ENCODE assay signal across 21 cellular contexts in the genomic region with DNA sequence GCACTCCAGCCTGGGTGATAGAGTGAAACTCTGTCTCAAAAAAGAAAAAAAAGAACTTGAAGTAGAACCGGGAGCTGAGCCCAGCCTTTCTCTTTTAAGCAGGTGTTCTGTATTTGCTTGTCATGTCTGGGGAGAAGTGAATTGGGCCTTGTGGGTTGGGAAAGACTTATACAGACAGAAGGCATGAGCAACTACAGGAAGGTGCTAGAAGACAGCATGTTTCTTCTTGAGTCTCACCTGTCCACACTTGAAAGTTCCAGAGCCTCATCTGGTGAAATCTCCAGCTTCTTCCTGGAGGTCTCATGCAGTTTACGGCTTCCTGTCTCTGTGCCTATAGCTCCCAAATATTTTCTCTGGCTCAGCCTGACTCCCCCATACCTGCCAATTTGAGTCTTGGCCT. TPM values are rescaled to one million over a fixed set of nuclear protein-coding genes. Genes with fewer than 3 reads are reported as not detected.
DNase-seq lines count a peak whose midpoint lies in the region; ATAC-seq and TF ChIP-seq lines count a peak whose summit lies in the region.
"Had no signal": no experiment of that assay in that cellular context is flagged by ENCODE, and none has a peak within 500 bp of the region (broad histone marks: within the 10 kb centered on the region; RNA-seq: fewer than 3 reads in every experiment).

No MANE protein-coding gene starts in this region.

- H3K27ac ChIP-seq in mammary epithelial cell (ENCODE audit: insufficient read depth, low read depth, low read length): no peak overlapping the region
- no peak overlapping the region for H3K27ac ChIP-seq in breast epithelium
- H3K27ac ChIP-seq: heart right ventricle, parathyroid adenoma, sigmoid colon, SJCRH30, transverse colon had no signal

- in situ Hi-C loops in mammary epithelial cell (cut with MboI; ENCODE audit: low sequenced_read_pairs in 2 of 2): no loop called here

- H3K79me2 ChIP-seq in mammary epithelial cell (ENCODE audit: insufficient read depth, low read length): peaks cover 69% of the 10 kb centered on the region

- ATAC-seq in WTC11: no peak
- no peak for ATAC-seq in HG03469 (IDR thresholded peaks at IDR 0.05; ENCODE audit: unreplicated experiment)
- no peak for ATAC-seq in HG03097 (IDR thresholded peaks at IDR 0.05; ENCODE audit: low FRiP score, unreplicated experiment)
- ATAC-seq: heart right ventricle had no signal

- H3K36me3 ChIP-seq in mammary epithelial cell (ENCODE audit: insufficient read depth, low read length) (peaks cover 12% of the 10 kb centered on the region), breast epithelium (no peaks in the 10 kb centered on the region)

- H2AFZ ChIP-seq in mammary epithelial cell (ENCODE audit: low read depth, low read length): no peak overlapping the region
- H2AFZ ChIP-seq: parathyroid adenoma had no signal

- no peak overlapping the region for H3K4me2 ChIP-seq in mammary epithelial cell (ENCODE audit: insufficient read depth, low read depth, low read length)

- no TSS peak for BruUV-seq in mammary epithelial cell (replicated peaks; lab: Mats Ljungman, UMichigan)

- POLR2A ChIA-PET in WTC11 (lab: Charles Lee): no interaction called here

- peaks cover 23% of the 10 kb centered on the region for H3K36me3 Mint-ChIP-seq in WTC11

- H3K9me3 ChIP-seq in mammary epithelial cell (replicated peaks; ENCODE audit: insufficient read depth, low read length) (no peaks in the 10 kb centered on the region), breast epithelium (no peaks in the 10 kb centered on the region)
- H3K9me3 ChIP-seq: heart right ventricle, sigmoid colon, transverse colon had no signal

- peaks cover 8% of the 10 kb centered on the region; the same call in 1 of the 2 replicates for H3K4me1 Mint-ChIP-seq in WTC11

- H3K27me3 ChIP-seq in mammary epithelial cell (ENCODE audit: insufficient read depth, low read length): no peaks in the 10 kb centered on the region
- no peaks in the 10 kb centered on the region for H3K27me3 ChIP-seq in breast epithelium
- H3K27me3 ChIP-seq: heart right ventricle, sigmoid colon, SJCRH30, transverse colon had no signal

- H3K4me3 ChIP-seq in mammary epithelial cell (replicated peaks in 1 of 3; ENCODE audit: insufficient read depth in 1 of 3, low read depth in 2 of 3, low read length in 3 of 3): no peak overlapping the region
- H3K4me3 ChIP-seq in breast epithelium: no peak overlapping the region
- H3K4me3 ChIP-seq in epithelial cell of esophagus (ENCODE audit: low read length): no peak overlapping the region
- H3K4me3 ChIP-seq: heart right ventricle, lung, sigmoid colon, SJCRH30, transverse colon had no signal

- dilution Hi-C loops in mammary epithelial cell (cut with HindIII; ENCODE audit: low sequenced_read_pairs): loop anchor here (10.0 kb wide), 1 partner anchor 102 kb away; no protein-coding TSS in a partner anchor

- H4K20me1 ChIP-seq in mammary epithelial cell (ENCODE audit: insufficient read depth, low read length): no peaks in the 10 kb centered on the region

- 0 out of 2 replicates have a peak overlapping the region, but pooled peaks have one; percentile 27 for H3K27ac Mint-ChIP-seq in WTC11

- H3K9ac ChIP-seq in mammary epithelial cell (ENCODE audit: insufficient read depth, low read length): no peak overlapping the region
- H3K9ac ChIP-seq: parathyroid adenoma had no signal

- H3K4me1 ChIP-seq in mammary epithelial cell (ENCODE audit: insufficient read depth, low read length): peaks cover 9% of the 10 kb centered on the region
- H3K4me1 ChIP-seq in breast epithelium: peaks cover 7 to 13% of the 10 kb centered on the region in 2 donors
- H3K4me1 ChIP-seq: parathyroid adenoma, SJCRH30 had no signal

- H3K4me3 Mint-ChIP-seq in WTC11: no peak overlapping the region

- WGBS in mammary epithelial cell (ENCODE audit: low coverage, missing lambda C conversion rate): 78% methylated on average over 2 of the region's 2 CpGs

- H3K9me3 Mint-ChIP-seq in WTC11: peaks cover 4% of the 10 kb centered on the region; the same call in 1 of the 2 replicates

- no peak for TF ChIP-seq CTCF in mammary epithelial cell (conservative IDR thresholded peaks at IDR 0.05 in 1 of 2, IDR thresholded peaks at IDR 0.05 in 1 of 2; ENCODE audit: extremely low read depth in 1 of 2, insufficient read depth in 1 of 2, low read depth in 1 of 2, low read length in 2 of 2)
- no peak for TF ChIP-seq CTCF in breast epithelium (IDR thresholded peaks at IDR 0.05)
- no peak for TF ChIP-seq CTCF in WTC11 (IDR thresholded peaks at IDR 0.05)
- no peak for TF ChIP-seq CTCF in epithelial cell of esophagus (IDR thresholded peaks at IDR 0.05; ENCODE audit: insufficient read depth, low read depth, low read length, missing control alignments)

- no peak for TF ChIP-seq POLR2A in breast epithelium (IDR thresholded peaks at IDR 0.05)

- CTCF ChIA-PET in mammary epithelial cell (lab: Charles Lee; ENCODE audit: low non-redundant PET): no interaction called here
- CTCF ChIA-PET in WTC11 (lab: Charles Lee): interaction anchor here (1.1 to 1.6 kb wide), 2 partner anchors 74 to 298 kb away, joined by 3 to 5 read pairs; no protein-coding TSS in a partner anchor

- no peaks in the 10 kb centered on the region for H3K27me3 Mint-ChIP-seq in WTC11 (ENCODE audit: low read depth)

- peak; percentile 58 for DNase-seq in mammary epithelial cell
- DNase-seq in breast epithelium (ENCODE audit: low spot score in 2 of 2): no peak
- no peak for DNase-seq in WTC11 (ENCODE audit: low spot score)
- DNase-seq in epithelial cell of esophagus (ENCODE audit: low read depth): peak; percentile 95
- no peak for DNase-seq in NCI-H146 treated with DMSO at 0.1 percent for 48 hours (lab: John Stamatoyannopoulos, UW; ENCODE audit: unreplicated experiment)
- no peak for DNase-seq in NCI-H187 treated with DMSO at 0.1 percent for 48 hours (lab: John Stamatoyannopoulos, UW)
- DNase-seq: activated CD8-positive, alpha-beta memory T cell treated with anti-CD3 and anti-CD28 coated beads, Interleukin-2, amount 50 U/mL, for 48 hours; central memory CD4-positive, alpha-beta T cell; heart right ventricle; Karpas-422; NCI-H1105 treated with DMSO at 0.1 percent for 48 hours; NCI-H2171; NCI-H748 treated with DMSO at 0.1 percent for 48 hours; sigmoid colon; SJCRH30; stimulated activated naive CD4-positive, alpha-beta T cell treated with Interleukin-2 at 50 U/mL for 16 hours; transverse colon had no signal

- intact Hi-C loops in mammary epithelial cell (cut with micrococcal nuclease) (no loop called here), breast epithelium (cut with DNase I; ENCODE audit: low total_unique reads) (loop anchor here (1.0 kb wide), 1 partner anchor 11 kb away; no protein-coding TSS in a partner anchor)

TF ChIP-seq in WTC11, 78 proteins besides CTCF, POLR2A, EP300 and RAD21 (continues in another document):
- TF ChIP-seq, protein P1, sequence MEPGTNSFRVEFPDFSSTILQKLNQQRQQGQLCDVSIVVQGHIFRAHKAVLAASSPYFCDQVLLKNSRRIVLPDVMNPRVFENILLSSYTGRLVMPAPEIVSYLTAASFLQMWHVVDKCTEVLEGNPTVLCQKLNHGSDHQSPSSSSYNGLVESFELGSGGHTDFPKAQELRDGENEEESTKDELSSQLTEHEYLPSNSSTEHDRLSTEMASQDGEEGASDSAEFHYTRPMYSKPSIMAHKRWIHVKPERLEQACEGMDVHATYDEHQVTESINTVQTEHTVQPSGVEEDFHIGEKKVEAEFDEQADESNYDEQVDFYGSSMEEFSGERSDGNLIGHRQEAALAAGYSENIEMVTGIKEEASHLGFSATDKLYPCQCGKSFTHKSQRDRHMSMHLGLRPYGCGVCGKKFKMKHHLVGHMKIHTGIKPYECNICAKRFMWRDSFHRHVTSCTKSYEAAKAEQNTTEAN (CRISPR knock-in tag; IDR thresholded peaks at IDR 0.05): no peak
- TF ChIP-seq ZNF396 (CRISPR knock-in tag; IDR thresholded peaks at IDR 0.05; ENCODE audit: borderline replicate concordance): no peak
- TF ChIP-seq, protein P2, sequence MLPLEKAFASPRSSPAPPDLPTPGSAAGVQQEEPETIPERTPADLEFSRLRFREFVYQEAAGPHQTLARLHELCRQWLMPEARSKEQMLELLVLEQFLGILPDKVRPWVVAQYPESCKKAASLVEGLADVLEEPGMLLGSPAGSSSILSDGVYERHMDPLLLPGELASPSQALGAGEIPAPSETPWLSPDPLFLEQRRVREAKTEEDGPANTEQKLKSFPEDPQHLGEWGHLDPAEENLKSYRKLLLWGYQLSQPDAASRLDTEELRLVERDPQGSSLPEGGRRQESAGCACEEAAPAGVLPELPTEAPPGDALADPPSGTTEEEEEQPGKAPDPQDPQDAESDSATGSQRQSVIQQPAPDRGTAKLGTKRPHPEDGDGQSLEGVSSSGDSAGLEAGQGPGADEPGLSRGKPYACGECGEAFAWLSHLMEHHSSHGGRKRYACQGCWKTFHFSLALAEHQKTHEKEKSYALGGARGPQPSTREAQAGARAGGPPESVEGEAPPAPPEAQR (CRISPR knock-in tag; IDR thresholded peaks at IDR 0.05): no peak
- TF ChIP-seq JUN (CRISPR knock-in tag; IDR thresholded peaks at IDR 0.05): no peak
- no peak for TF ChIP-seq RELA (CRISPR knock-in tag; IDR thresholded peaks at IDR 0.05; ENCODE audit: borderline replicate concordance)

RNA-seq across cellular contexts. Expression of a gene that starts 2.5 kb away (rescaled TPM):
- total RNA-seq in mammary epithelial cell: 10 to 100 TPM; 51.2 to 56.4 TPM
- polyA plus RNA-seq in mammary epithelial cell: 40.5 TPM
- 71.0 TPM for polyA minus RNA-seq in mammary epithelial cell
- total RNA-seq in breast epithelium: 10 to 100 TPM; 20.2 to 38.0 (median 22.8) TPM
- total RNA-seq in WTC11 (2021): 76.8 to 89.7 TPM (median 81.0 TPM) in 3 replicates

RNA-seq across cellular contexts. Expression of a gene that starts 25.7 kb away (rescaled TPM):
- 10 to 100 TPM; 11.3 to 27.2 TPM for total RNA-seq in mammary epithelial cell
- 22.1 TPM for polyA plus RNA-seq in mammary epithelial cell
- polyA minus RNA-seq in mammary epithelial cell: 34.6 TPM
- total RNA-seq in breast epithelium: 10 to 100 TPM; 29.0 to 50.9 (median 31.8) TPM
- total RNA-seq in WTC11 (2021): 12.0 to 13.2 TPM (median 12.6 TPM) in 3 replicates

RNA-seq across cellular contexts. Expression of a gene that starts 26.0 kb away (rescaled TPM):
- total RNA-seq in mammary epithelial cell (10 to 100 TPM; 13.7 to 67.7 TPM), breast epithelium (10 to 100 TPM; 36.5 to 51.5 (median 43.5) TPM), WTC11 (2021) (120 to 144 TPM (median 126 TPM) in 3 replicates)
- 26.8 TPM for polyA plus RNA-seq in mammary epithelial cell
- polyA minus RNA-seq in mammary epithelial cell: 114 TPM

RNA-seq across cellular contexts. Expression of a gene that starts 48.5 kb away (rescaled TPM):
- total RNA-seq in mammary epithelial cell (100 to 1,000 TPM in 1 of 2 donors, 10 to 100 TPM in 1; 90.9 to 163 TPM), breast epithelium (10 to 100 TPM; 64.2 to 75.4 (median 73.5) TPM), WTC11 (2021) (50.3 to 63.8 TPM (median 50.6 TPM) in 3 replicates)
- polyA plus RNA-seq in mammary epithelial cell: 77.7 TPM
- polyA minus RNA-seq in mammary epithelial cell: 235 TPM

Comparison
In these comparisons a context has a peak if more than half of its experiments do, and no peak if none do; other contexts are left out.
1. DNase-seq: peak in mammary epithelial cell (single experiment) and epithelial cell of esophagus (single experiment); none in breast epithelium (0 of 2), WTC11 (single experiment), NCI-H146 treated with DMSO at 0.1 percent for 48 hours (single experiment) and NCI-H187 treated with DMSO at 0.1 percent for 48 hours (single experiment).